26 cellular contexts compared by ENCODE assay signal in genomic region chrX:150906694-150907093, GRCh38.
"Had no signal": no experiment of that assay in that cellular context is flagged by ENCODE, and none has a peak within 500 bp of the region (broad histone marks: within the 10 kb centered on the region; RNA-seq: fewer than 3 reads in every experiment).

No MANE protein-coding gene starts in this region.

- H3K27me3 ChIP-seq: stomach, suprapubic skin, testis, thyroid gland, tibial artery, tibial nerve, transverse colon, upper lobe of left lung, upper lobe of right lung, uterus, vagina had no signal

- ATAC-seq: stimulated activated effector memory CD8-positive, alpha-beta T cell treated with anti-CD3 and anti-CD28 coated beads, Interleukin-12 subunit alpha, Interleukin-12 subunit beta, amount 100 ng/mL, for 72 hours; stimulated activated memory B cell treated with anti-CD40 and anti-IgM and Interleukin-4, amounts not matched to agents 10 μg/mL and 1 μg/mL and 100 μg/mL, for 72 hours; stimulated activated naive B cell treated with anti-CD40 and anti-IgM and Interleukin-4, amounts not matched to agents 10 μg/mL and 1 μg/mL and 100 μg/mL, for 72 hours; stimulated activated naive CD8-positive, alpha-beta T cell treated with anti-CD3 and anti-CD28 coated beads, Interleukin-15, amount 100 ng/mL, for 72 hours; stimulated activated naive CD8-positive, alpha-beta T cell treated with anti-CD3 and anti-CD28 coated beads, Interleukin-15, Interleukin-2, amounts not matched to agents 100 U/mL and 50 U/mL, for 24 hours; upper lobe of right lung had no signal

- H3K4me3 ChIP-seq: stomach, suprapubic skin, testis, thoracic aorta, thyroid gland, tibial artery, tibial nerve, transverse colon, upper lobe of left lung, upper lobe of right lung, uterus, vagina had no signal

- H3K4me1 ChIP-seq: stomach, suprapubic skin, testis, thyroid gland, tibial artery, tibial nerve, transverse colon, upper lobe of left lung, upper lobe of right lung, uterus, vagina had no signal

- H3K27ac ChIP-seq: stomach, suprapubic skin, testis, thoracic aorta, thyroid gland, tibial artery, tibial nerve, transverse colon, upper lobe of left lung, upper lobe of right lung, uterus, vagina had no signal

- DNase-seq: stimulated activated CD4-positive, alpha-beta T cell treated with anti-CD3 and anti-CD28 coated beads, Interleukin-2, amount 100 ng/mL, for 48 hours; stimulated activated CD4-positive, alpha-beta T cell treated with anti-CD3 and anti-CD28 coated beads, Interleukin-4, amount 100 ng/mL, for 1 hour; stimulated activated CD4-positive, alpha-beta T cell treated with anti-CD3 and anti-CD28 coated beads, Interleukin-4, amount 100 ng/mL, for 24 hours; stimulated activated CD4-positive, alpha-beta T cell treated with anti-CD3 and anti-CD28 coated beads, Interleukin-4, amount 100 ng/mL, for 4 hours; stimulated activated CD8-positive, alpha-beta memory T cell treated with anti-CD3 and anti-CD28 coated beads, Interleukin-4, amount 100 ng/mL, for 48 hours; stimulated activated naive B cell treated with anti-CD40 and anti-IgM and Interleukin-4, amounts not matched to agents 10 μg/mL and 1 μg/mL and 100 μg/mL, for 72 hours; stimulated activated naive CD4-positive, alpha-beta T cell; stimulated activated naive CD4-positive, alpha-beta T cell treated with Interleukin-2 at 50 U/mL for 16 hours; stimulated activated naive CD8-positive, alpha-beta T cell treated with anti-CD3 and anti-CD28 coated beads, Interleukin-15, amount 100 ng/mL, for 72 hours; stimulated activated naive CD8-positive, alpha-beta T cell treated with anti-CD3 and anti-CD28 coated beads, Interleukin-15, Interleukin-2, amounts not matched to agents 100 U/mL and 50 U/mL, for 24 hours; stomach; substantia nigra; testis; thyroid gland; tibial artery; transverse colon; trophoblast cell; upper lobe of left lung; upper lobe of right lung; uterus had no signal

- H3K36me3 ChIP-seq: stomach, suprapubic skin, thoracic aorta, thyroid gland, tibial artery, tibial nerve, transverse colon, upper lobe of left lung, upper lobe of right lung, uterus, vagina had no signal

- H3K9me3 ChIP-seq: stomach, suprapubic skin, testis, thoracic aorta, thyroid gland, tibial artery, tibial nerve, transverse colon, upper lobe of left lung, upper lobe of right lung, uterus, vagina had no signal
